ENCODE assay signal across 25 cellular contexts in the genomic region with DNA sequence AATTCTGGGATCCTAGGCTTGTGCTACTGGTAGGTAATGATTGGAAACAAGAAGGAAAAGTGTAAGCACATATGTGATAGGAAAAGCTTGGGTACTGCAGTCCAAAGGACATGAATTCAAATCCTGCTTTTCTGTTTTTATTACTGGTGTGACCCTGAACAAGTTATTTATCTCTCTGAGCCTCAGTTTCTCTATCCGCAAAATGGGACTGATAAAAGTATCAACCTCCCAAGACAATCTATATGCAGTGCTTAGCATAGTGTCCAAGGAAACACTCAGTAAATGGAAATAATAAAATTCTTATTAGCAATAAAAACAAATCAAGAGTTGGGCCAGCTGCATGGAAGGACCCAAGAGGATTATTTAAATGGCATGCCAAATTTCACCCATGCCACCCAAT.
"Had no signal": no experiment of that assay in that cellular context is flagged by ENCODE, and none has a peak within 500 bp of the region (broad histone marks: within the 10 kb centered on the region; RNA-seq: fewer than 3 reads in every experiment).

No MANE protein-coding gene starts in this region.

- H3K4me3 ChIP-seq: left ventricle myocardium inferior, lung, mucosa of descending colon, ovary, right atrium auricular region, skin epidermis, stomach, testis, thyroid gland, transverse colon, upper lobe of left lung, vagina had no signal

- H3K27ac ChIP-seq: left ventricle myocardium inferior, ovary, right atrium auricular region, skin epidermis, stomach, testis, thyroid gland, transverse colon, upper lobe of left lung, vagina had no signal

- H3K36me3 ChIP-seq: ovary had no signal

- H3K9me3 Mint-ChIP-seq: immature natural killer cell; naive thymus-derived CD4-positive, alpha-beta T cell; natural killer cell treated with Interleukin-12 subunit alpha and Interleukin-12 subunit beta and Interleukin-15 and Interleukin-18, amount 100 ng/mL, for 72 hours had no signal

- H3K27ac Mint-ChIP-seq: natural killer cell treated with Interleukin-12 subunit alpha and Interleukin-12 subunit beta and Interleukin-15 and Interleukin-18, amount 100 ng/mL, for 72 hours had no signal

- ATAC-seq: mucosa of descending colon; naive thymus-derived CD4-positive, alpha-beta T cell; natural killer cell treated with Interleukin-12 subunit alpha and Interleukin-12 subunit beta and Interleukin-15 and Interleukin-18, amount 100 ng/mL, for 72 hours; sciatic nerve had no signal

- H3K4me1 ChIP-seq: upper lobe of left lung, vagina had no signal

- H3K4me3 Mint-ChIP-seq: immature natural killer cell; naive thymus-derived CD4-positive, alpha-beta T cell; natural killer cell treated with Interleukin-12 subunit alpha and Interleukin-12 subunit beta and Interleukin-15 and Interleukin-18, amount 100 ng/mL, for 72 hours had no signal

- H3K27me3 ChIP-seq: ovary, right atrium auricular region, stomach, testis, thyroid gland, transverse colon, upper lobe of left lung, vagina had no signal

- H3K9me3 ChIP-seq: left ventricle myocardium inferior, mucosa of descending colon, ovary, right atrium auricular region, stomach, testis, thyroid gland, transverse colon, upper lobe of left lung, vagina had no signal

- H3K27me3 Mint-ChIP-seq: naive thymus-derived CD4-positive, alpha-beta T cell; natural killer cell treated with Interleukin-12 subunit alpha and Interleukin-12 subunit beta and Interleukin-15 and Interleukin-18, amount 100 ng/mL, for 72 hours; progenitor cell of endocrine pancreas had no signal

- DNase-seq: hypothalamus; immature natural killer cell; kidney; left ventricle myocardium inferior; midbrain; mucosa of descending colon; naive thymus-derived CD4-positive, alpha-beta T cell; ovary; stimulated activated CD4-positive, alpha-beta T cell treated with anti-CD3 and anti-CD28 coated beads, Interleukin-12 subunit alpha, Interleukin-12 subunit beta, amount 100 ng/mL, for 4 hours; stimulated activated CD4-positive, alpha-beta T cell treated with anti-CD3 and anti-CD28 coated beads, Interleukin-15, amount 100 ng/mL, for 24 hours; stimulated activated CD4-positive, alpha-beta T cell treated with anti-CD3 and anti-CD28 coated beads, Interleukin-2, amount 100 ng/mL, for 24 hours; stimulated activated CD4-positive, alpha-beta T cell treated with anti-CD3 and anti-CD28 coated beads, Interleukin-4, amount 100 ng/mL, for 1 hour; stimulated activated naive CD4-positive, alpha-beta T cell; stomach; testis; thyroid gland; transverse colon; upper lobe of left lung had no signal
